8 cellular contexts compared by ENCODE assay signal in the genomic region with DNA sequence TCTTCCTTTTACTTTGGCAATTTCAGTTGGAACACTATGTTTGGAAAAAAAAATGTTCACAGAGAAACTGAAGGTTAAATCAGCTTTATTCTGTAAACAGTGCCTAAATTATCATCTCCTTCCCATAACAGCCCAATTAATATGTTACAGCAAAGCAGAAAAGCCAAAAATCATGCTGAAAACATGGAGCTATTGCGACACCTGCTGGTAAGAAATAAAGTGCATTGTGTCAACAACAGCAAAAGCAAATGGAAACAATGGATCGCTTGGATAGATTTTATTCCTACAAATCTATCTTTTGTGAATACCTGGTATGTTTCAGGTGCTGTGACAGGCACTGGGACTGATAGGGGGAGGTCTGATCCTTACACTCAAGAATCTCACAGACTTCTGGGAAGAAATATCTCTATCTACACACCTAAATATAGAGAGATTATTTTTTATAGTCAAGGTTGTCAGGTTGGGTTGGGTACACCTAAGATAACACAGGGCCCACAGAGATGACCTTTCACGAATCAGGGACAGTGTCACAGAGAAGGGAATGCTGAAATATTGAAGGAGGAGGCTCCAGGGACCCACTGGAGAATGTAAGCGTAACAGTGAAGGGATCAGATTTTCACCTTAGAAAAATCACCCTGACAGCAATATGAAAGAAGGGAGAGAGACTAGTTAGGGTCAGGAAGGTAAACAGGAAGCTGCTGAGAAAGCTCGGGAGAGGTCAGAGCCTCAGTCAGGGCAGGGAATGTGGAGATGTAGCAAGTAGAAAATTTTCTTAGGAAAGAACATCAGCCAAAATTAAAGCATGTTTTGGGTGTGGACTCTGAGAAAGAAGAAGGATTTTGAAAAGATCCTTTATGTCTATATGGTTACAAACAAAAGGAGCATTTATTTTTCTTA. TPM values are rescaled to one million over a fixed set of nuclear protein-coding genes. Genes with fewer than 3 reads are reported as not detected.
A peak's percentile ranks its signal among the peaks of the same experiment; 100 is the strongest.
DNase-seq lines count a peak whose midpoint lies in the region; ATAC-seq and TF ChIP-seq lines count a peak whose summit lies in the region.

No MANE protein-coding gene starts in this region.

- H4K20me1 ChIP-seq in Loucy (ENCODE audit: insufficient read depth, low read length, poor library complexity, severe bottlenecking): no peaks in the 10 kb centered on the region

- H3K27ac ChIP-seq in RWPE2 (ENCODE audit: poor library complexity, severe bottlenecking): no peak overlapping the region
- H3K27ac ChIP-seq in brain microvascular endothelial cell: no peak overlapping the region

- H3K27me3 ChIP-seq in Loucy (ENCODE audit: insufficient read depth, low read length, poor library complexity, severe bottlenecking) (no peaks in the 10 kb centered on the region), RWPE2 (ENCODE audit: insufficient read depth, poor library complexity, severe bottlenecking) (no peaks in the 10 kb centered on the region), brain microvascular endothelial cell (replicated peaks) (no peaks in the 10 kb centered on the region)

- no peaks in the 10 kb centered on the region for H3K79me2 ChIP-seq in Loucy (ENCODE audit: insufficient read depth, low read length)

- in situ Hi-C loops in G401 (cut with HindIII; ENCODE audit: low sequenced_read_pairs): no loop called here
- in situ Hi-C loops in brain microvascular endothelial cell (cut with HindIII; ENCODE audit: low pct_ligation_motif_present, low sequenced_read_pairs): no loop called here

- H3K36me3 ChIP-seq in Loucy (ENCODE audit: insufficient read depth, low read length) (no peaks in the 10 kb centered on the region), RWPE2 (ENCODE audit: low read depth) (no peaks in the 10 kb centered on the region), brain microvascular endothelial cell (replicated peaks) (no peaks in the 10 kb centered on the region)

- H3K4me1 ChIP-seq in Loucy (ENCODE audit: insufficient read depth, low read length, poor library complexity, severe bottlenecking) (no peaks in the 10 kb centered on the region), RWPE2 (ENCODE audit: insufficient read depth, poor library complexity, severe bottlenecking) (peaks cover 13% of the 10 kb centered on the region)

- H3F3A ChIP-seq in Loucy (ENCODE audit: low read depth): no peaks in the 10 kb centered on the region

- H3K9ac ChIP-seq in Loucy (ENCODE audit: low read depth, low read length, poor library complexity, severe bottlenecking): no peak overlapping the region

- ATAC-seq in GM21423 (IDR thresholded peaks at IDR 0.05; ENCODE audit: unreplicated experiment) (peak; percentile 67), RWPE2 (ENCODE audit: low read depth) (0 out of 3 replicates have a peak, but pooled peaks have one; percentile 35)

- H3K4me3 ChIP-seq in Loucy (ENCODE audit: low read length, poor library complexity, severe bottlenecking) (no peak overlapping the region), RWPE2 (ENCODE audit: severe bottlenecking) (no peak overlapping the region), brain microvascular endothelial cell (ENCODE audit: low read depth, low read length) (no peak overlapping the region)

- H2AFZ ChIP-seq in Loucy (ENCODE audit: low read length): peak overlapping the region; percentile 68; the same call in 1 of the 2 replicates

- TF ChIP-seq CTCF in Loucy (conservative IDR thresholded peaks at IDR 0.05; ENCODE audit: low read length) (peak; percentile 97), RWPE2 (IDR thresholded peaks at IDR 0.05; ENCODE audit: poor library complexity, severe bottlenecking) (peak; percentile 89), brain microvascular endothelial cell (IDR thresholded peaks at IDR 0.05; ENCODE audit: low read depth, low read length, missing control alignments) (peak; percentile 69)

- H3K9me2 ChIP-seq in Loucy (replicated peaks; ENCODE audit: low read depth, low read length): no peaks in the 10 kb centered on the region

- DNase-seq in G401 (ENCODE audit: low spot score): peak; percentile 87
- no peak for DNase-seq in RWPE2 (ENCODE audit: low spot score)
- peak; percentile 57 for DNase-seq in brain microvascular endothelial cell
- peak; percentile 70 for DNase-seq in kidney tubule cell (ENCODE audit: low spot score)
- peak; percentile 55 for DNase-seq in stimulated activated CD8-positive, alpha-beta memory T cell treated with anti-CD3 and anti-CD28 coated beads, Interleukin-4, amount 100 ng/mL, for 48 hours
- no peak for DNase-seq in ecto neural progenitor cell (ENCODE audit: low spot score)

- H3K9me3 ChIP-seq in Loucy (ENCODE audit: insufficient read depth, low read depth, low read length) (no peaks in the 10 kb centered on the region), RWPE2 (ENCODE audit: severe bottlenecking) (no peaks in the 10 kb centered on the region)

- no peak overlapping the region for H3K4me2 ChIP-seq in Loucy (ENCODE audit: low read depth, low read length, poor library complexity, severe bottlenecking)

RNA-seq across cellular contexts. Expression of gene ERICH3, which starts 16.5 kb away (rescaled TPM):
- total RNA-seq in G401 (2014; rRNA removed; shearing (Covaris generic)): not detected in 2 replicates

RNA-seq across cellular contexts. Expression of gene CRYZ, which starts 42.8 kb away (rescaled TPM):
- total RNA-seq in G401 (2014; rRNA removed; shearing (Covaris generic)): 75.5 and 97.1 TPM in 2 replicates

RNA-seq across cellular contexts. Expression of gene TYW3, which starts 42.9 kb away (rescaled TPM):
- 12.7 and 25.2 TPM in 2 replicates for total RNA-seq in G401 (2014; rRNA removed; shearing (Covaris generic))

Comparison
In these comparisons a context has a peak if more than half of its experiments do, and no peak if none do; other contexts are left out.
1. DNase-seq: peak in G401 (single experiment), brain microvascular endothelial cell (single experiment), kidney tubule cell (single experiment) and stimulated activated CD8-positive, alpha-beta memory T cell treated with anti-CD3 and anti-CD28 coated beads, Interleukin-4, amount 100 ng/mL, for 48 hours (single experiment); none in RWPE2 (single experiment) and ecto neural progenitor cell (single experiment).
2. Peak in every context shown above with its lines, with median percentiles within 50 percentile points of each other: CTCF ChIP-seq.